In genomic region chr22:20130739-20131592, GRCh38 we compare ENCODE assay signal across 8 cellular contexts. TPM values are rescaled to one million over a fixed set of nuclear protein-coding genes. Genes with fewer than 3 reads are reported as not detected.
DNase-seq lines count a peak whose midpoint lies in the region; ATAC-seq and TF ChIP-seq lines count a peak whose summit lies in the region.

No MANE protein-coding gene starts in this region.

- H3K4me3 ChIP-seq in GM06990 (replicated peaks; ENCODE audit: low read depth, low read length), result peak overlapping the region; percentile 87
- H3K4me3 ChIP-seq in esophagus (ENCODE audit: low read depth in 1 of 2, low read length in 2 of 2), result peak overlapping the region; percentile 82 to 88
- peak overlapping the region; percentile 63 to 79 for H3K4me3 ChIP-seq in mucosa of rectum (ENCODE audit: low read length in 2 of 2)

- peak overlapping the region; percentile 51 for H3K4me3 Mint-ChIP-seq in activated T-cell treated with anti-CD3 and anti-CD28 coated beads, Interleukin-2, amount 50 U/mL, for 24 hours

- peaks cover 13 to 31% of the 10 kb centered on the region in 2 donors for H3K4me1 ChIP-seq in esophagus (ENCODE audit: control insufficient read depth in 2 of 2, insufficient read depth in 2 of 2, low read length in 1 of 2)
- H3K4me1 ChIP-seq in mucosa of rectum (ENCODE audit: control insufficient read depth in 2 of 2, insufficient read depth in 2 of 2, low read length in 2 of 2), result peaks cover 9 to 15% of the 10 kb centered on the region in 2 donors

- ATAC-seq in HG02610 (IDR thresholded peaks at IDR 0.05; ENCODE audit: unreplicated experiment) (peak; percentile 56), GM18870 (IDR thresholded peaks at IDR 0.05; ENCODE audit: unreplicated experiment) (no peak)

- no peaks in the 10 kb centered on the region for H3K9me3 Mint-ChIP-seq in activated T-cell treated with anti-CD3 and anti-CD28 coated beads, Interleukin-2, amount 50 U/mL, for 24 hours

- H3K27me3 Mint-ChIP-seq in activated T-cell treated with anti-CD3 and anti-CD28 coated beads, Interleukin-2, amount 50 U/mL, for 24 hours, result no peaks in the 10 kb centered on the region

- 4 to 8% methylated on average over 53 to 68 of the region's 68 CpGs for WGBS in esophagus, 2 donors

- no peak for TF ChIP-seq CTCF in GM06990 (IDR thresholded peaks at IDR 0.05; ENCODE audit: insufficient read depth, low read length, poor library complexity, severe bottlenecking)

- H3K27ac ChIP-seq in esophagus (ENCODE audit: low read depth in 2 of 2, low read length in 1 of 2) (peak overlapping the region; percentile 93 to 94), mucosa of rectum (ENCODE audit: low read depth in 2 of 2, low read length in 2 of 2) (peak overlapping the region; percentile 76 to 83)

- H3K36me3 Mint-ChIP-seq in activated T-cell treated with anti-CD3 and anti-CD28 coated beads, Interleukin-2, amount 50 U/mL, for 24 hours (ENCODE audit: low read depth), result peaks cover 39% of the 10 kb centered on the region

- H3K36me3 ChIP-seq in GM06990 (ENCODE audit: control insufficient read depth, insufficient read depth, low read length) (peaks cover 4% of the 10 kb centered on the region), esophagus (ENCODE audit: control insufficient read depth in 2 of 2, insufficient read depth in 2 of 2, low read length in 1 of 2) (peaks cover 0 to 18% of the 10 kb centered on the region in 2 donors), mucosa of rectum (ENCODE audit: control insufficient read depth in 2 of 2, insufficient read depth in 2 of 2, low read length in 2 of 2) (peaks cover 9 to 11% of the 10 kb centered on the region in 2 donors)

- H3K9me3 ChIP-seq in esophagus (ENCODE audit: control insufficient read depth in 2 of 2, insufficient read depth in 1 of 2, low read depth in 1 of 2, low read length in 1 of 2), result no peaks in the 10 kb centered on the region
- no peaks in the 10 kb centered on the region for H3K9me3 ChIP-seq in mucosa of rectum (ENCODE audit: control insufficient read depth in 2 of 2, low read length in 2 of 2)

- H3K27me3 ChIP-seq in GM06990 (replicated peaks; ENCODE audit: control insufficient read depth, insufficient read depth, low read length) (no peaks in the 10 kb centered on the region), esophagus (ENCODE audit: control insufficient read depth in 1 of 2, insufficient read depth in 2 of 2, low read length in 2 of 2) (no peaks in the 10 kb centered on the region), mucosa of rectum (ENCODE audit: control insufficient read depth in 2 of 2, insufficient read depth in 2 of 2, low read length in 2 of 2) (no peaks in the 10 kb centered on the region)

- DNase-seq in GM06990 (ENCODE audit: extremely low read depth, insufficient read length) (peak; percentile 82), NOMO-1 (lab: John Stamatoyannopoulos, UW; ENCODE audit: unreplicated experiment in 2 of 2) (peak; percentile 41 to 47)
- DNase-seq in activated T-cell treated with anti-CD3 and anti-CD28 coated beads, Interleukin-2, amount 50 U/mL, for 24 hours, result peak; percentile 88
- DNase-seq in stimulated activated CD8-positive, alpha-beta memory T cell treated with anti-CD3 and anti-CD28 coated beads, Interleukin-4, amount 100 ng/mL, for 1 hour (ENCODE audit: low read depth in 2 of 2, low spot score in 1 of 2), result peak; percentile 44 to 69

- H3K9ac ChIP-seq in mucosa of rectum (ENCODE audit: low read depth in 1 of 2, low read length in 2 of 2), result peak overlapping the region; percentile 72 to 85

- peak overlapping the region; percentile 55 for H3K27ac Mint-ChIP-seq in activated T-cell treated with anti-CD3 and anti-CD28 coated beads, Interleukin-2, amount 50 U/mL, for 24 hours

- H3K4me1 Mint-ChIP-seq in activated T-cell treated with anti-CD3 and anti-CD28 coated beads, Interleukin-2, amount 50 U/mL, for 24 hours (ENCODE audit: low read depth), result peaks cover 55% of the 10 kb centered on the region

RNA-seq across cellular contexts. Expression of gene ZDHHC8, which starts 0.6 kb away (rescaled TPM):
- polyA plus RNA-seq in esophagus, result 10 to 100 TPM; 21.3 to 33.6 TPM

RNA-seq across cellular contexts. Expression of gene TRMT2A, which starts 13.9 kb away (rescaled TPM):
- polyA plus RNA-seq in esophagus, result 10 to 100 TPM; 41.1 to 77.1 TPM

RNA-seq across cellular contexts. Expression of gene RANBP1, which starts 15.1 kb away (rescaled TPM):
- polyA plus RNA-seq in esophagus, result 100 to 1,000 TPM in 1 of 2 donors, 10 to 100 TPM in 1; 49.2 to 136 TPM

RNA-seq across cellular contexts. Expression of gene CCDC188, which starts 19.9 kb away (rescaled TPM):
- polyA plus RNA-seq in esophagus, result under 1 TPM; 0.35 to 0.65 TPM

RNA-seq across cellular contexts. Expression of gene DGCR8, which starts 50.9 kb away (rescaled TPM):
- polyA plus RNA-seq in esophagus, result 10 to 100 TPM; 14.1 to 21.6 TPM
